Comparison of ENCODE assay signal across 31 cellular contexts in genomic region chr15:45831787-45832186, GRCh38.
"Had no signal": no experiment of that assay in that cellular context is flagged by ENCODE, and none has a peak within 500 bp of the region (broad histone marks: within the 10 kb centered on the region; RNA-seq: fewer than 3 reads in every experiment).

No MANE protein-coding gene starts in this region.

- H3K27me3 Mint-ChIP-seq: activated B cell treated with CpG ODN at 0.5 μM for 24 hours; activated CD8-positive, alpha-beta T cell treated with anti-CD3 and anti-CD28 coated beads for 36 hours; activated naive CD8-positive, alpha-beta T cell treated with anti-CD3 and anti-CD28 coated beads for 36 hours; activated naive CD8-positive, alpha-beta T cell treated with anti-CD3 and anti-CD28 coated beads, Interleukin-2, amount 50 U/mL, for 24 hours; effector memory CD8-positive, alpha-beta T cell; T-helper 17 cell had no signal

- H3K9me3 Mint-ChIP-seq: activated CD8-positive, alpha-beta T cell treated with anti-CD3 and anti-CD28 coated beads for 36 hours; activated naive CD4-positive, alpha-beta T cell treated with anti-CD3 and anti-CD28 coated beads, Interleukin-2, amount 50 U/mL, for 24 hours; activated naive CD8-positive, alpha-beta T cell treated with anti-CD3 and anti-CD28 coated beads for 36 hours; activated T-cell treated with anti-CD3 and anti-CD28 coated beads, Interleukin-2, amount 50 U/mL, for 4 hours; activated T-helper 17 cell treated with anti-CD3 and anti-CD28 coated beads, Interleukin-2, amount 50 U/mL, for 72 hours; effector memory CD8-positive, alpha-beta T cell had no signal

- H3K4me1 Mint-ChIP-seq: activated B cell treated with CpG ODN at 0.5 μM for 24 hours; activated naive CD4-positive, alpha-beta T cell treated with anti-CD3 and anti-CD28 coated beads, Interleukin-2, amount 50 U/mL, for 24 hours; activated naive CD8-positive, alpha-beta T cell treated with anti-CD3 and anti-CD28 coated beads for 36 hours; activated naive CD8-positive, alpha-beta T cell treated with anti-CD3 and anti-CD28 coated beads, Interleukin-2, amount 50 U/mL, for 24 hours; activated T-helper 17 cell treated with anti-CD3 and anti-CD28 coated beads, Interleukin-2, amount 50 U/mL, for 72 hours; T-helper 17 cell had no signal

- DNase-seq: activated B cell treated with CpG ODN at 0.5 μM for 24 hours; activated CD4-positive, alpha-beta T cell treated with anti-CD3 and anti-CD28 coated beads for 48 hours; activated CD4-positive, alpha-beta T cell treated with anti-CD3 and anti-CD28 coated beads, Interleukin-2, amount 50 U/mL, for 1 hour; activated CD4-positive, alpha-beta T cell treated with anti-CD3 and anti-CD28 coated beads, Interleukin-2, amount 50 U/mL, for 48 hours; activated CD8-positive, alpha-beta memory T cell treated with anti-CD3 and anti-CD28 coated beads for 24 hours; activated CD8-positive, alpha-beta T cell treated with anti-CD3 and anti-CD28 coated beads for 36 hours; activated effector memory CD4-positive, alpha-beta T cell treated with Interleukin-2 at 50 U/mL for 16 hours; activated gamma-delta T cell treated with Interleukin-2 at 50 U/mL for 16 hours; activated naive CD4-positive, alpha-beta T cell treated with anti-CD3 and anti-CD28 coated beads for 36 hours; activated naive CD8-positive, alpha-beta T cell treated with anti-CD3 and anti-CD28 coated beads for 36 hours; activated naive CD8-positive, alpha-beta T cell treated with anti-CD3 and anti-CD28 coated beads, Interleukin-2, amount 50 U/mL, for 24 hours; activated T-cell treated with anti-CD3 and anti-CD28 coated beads, Interleukin-2, amount 50 U/mL, for 4 hours; adrenal gland; amygdala; aorta; body of pancreas; caudate nucleus; cortex of kidney; dermis blood vessel endothelial cell; effector CD4-positive, alpha-beta T cell; effector memory CD8-positive, alpha-beta T cell; esophagus squamous epithelium; gastrocnemius medialis; glutamatergic neuron; heart left ventricle; T-helper 17 cell; T1000; WERI-Rb-1 had no signal

- H3K4me3 ChIP-seq: adrenal gland, body of pancreas, esophagus squamous epithelium, gastrocnemius medialis, heart left ventricle had no signal

- H3K36me3 Mint-ChIP-seq: activated naive CD4-positive, alpha-beta T cell treated with anti-CD3 and anti-CD28 coated beads, Interleukin-2, amount 50 U/mL, for 24 hours; activated naive CD8-positive, alpha-beta T cell treated with anti-CD3 and anti-CD28 coated beads for 36 hours had no signal

- H3K4me3 Mint-ChIP-seq: activated B cell treated with CpG ODN at 0.5 μM for 24 hours; activated CD8-positive, alpha-beta T cell treated with anti-CD3 and anti-CD28 coated beads for 36 hours; activated naive CD4-positive, alpha-beta T cell treated with anti-CD3 and anti-CD28 coated beads for 36 hours; activated naive CD4-positive, alpha-beta T cell treated with anti-CD3 and anti-CD28 coated beads, Interleukin-2, amount 50 U/mL, for 24 hours; activated naive CD8-positive, alpha-beta T cell treated with anti-CD3 and anti-CD28 coated beads for 36 hours; activated naive CD8-positive, alpha-beta T cell treated with anti-CD3 and anti-CD28 coated beads, Interleukin-2, amount 50 U/mL, for 24 hours; activated T-cell treated with anti-CD3 and anti-CD28 coated beads, Interleukin-2, amount 50 U/mL, for 4 hours; activated T-helper 17 cell treated with anti-CD3 and anti-CD28 coated beads, Interleukin-2, amount 50 U/mL, for 72 hours; effector memory CD8-positive, alpha-beta T cell; T-helper 17 cell; T-helper 2 cell treated with Interferon-gamma antibody and Interleukin-4, amounts not matched to agents 5 μg/mL and 100 μg/mL, for 36 hours had no signal

- H3K27ac Mint-ChIP-seq: activated B cell treated with CpG ODN at 0.5 μM for 24 hours; activated CD8-positive, alpha-beta T cell treated with anti-CD3 and anti-CD28 coated beads for 36 hours; activated naive CD4-positive, alpha-beta T cell treated with anti-CD3 and anti-CD28 coated beads for 36 hours; activated naive CD4-positive, alpha-beta T cell treated with anti-CD3 and anti-CD28 coated beads, Interleukin-2, amount 50 U/mL, for 24 hours; activated naive CD8-positive, alpha-beta T cell treated with anti-CD3 and anti-CD28 coated beads for 36 hours; activated naive CD8-positive, alpha-beta T cell treated with anti-CD3 and anti-CD28 coated beads, Interleukin-2, amount 50 U/mL, for 24 hours; activated T-helper 17 cell treated with anti-CD3 and anti-CD28 coated beads, Interleukin-2, amount 50 U/mL, for 72 hours; effector memory CD8-positive, alpha-beta T cell; T-helper 17 cell; T-helper 2 cell treated with Interferon-gamma antibody and Interleukin-4, amounts not matched to agents 5 μg/mL and 100 μg/mL, for 36 hours had no signal
